20 cellular contexts compared by ENCODE assay signal in genomic region chr5:50749873-50750272, GRCh38.
A peak's percentile ranks its signal among the peaks of the same experiment; 100 is the strongest.
DNase-seq lines count a peak whose midpoint lies in the region; ATAC-seq and TF ChIP-seq lines count a peak whose summit lies in the region.
"Had no signal": no experiment of that assay in that cellular context is flagged by ENCODE, and none has a peak within 500 bp of the region (broad histone marks: within the 10 kb centered on the region; RNA-seq: fewer than 3 reads in every experiment).

No MANE protein-coding gene starts in this region.

- no peaks in the 10 kb centered on the region for H3K9me2 ChIP-seq in DOHH2 (replicated peaks; ENCODE audit: control insufficient read depth, low read length)

- H3K27ac Mint-ChIP-seq in activated CD4-positive, alpha-beta T cell treated with anti-CD3 and anti-CD28 coated beads, Interleukin-2, amount 10 ng/mL, durations not matched to agents 24 days and 14 days, result peak overlapping the region; percentile 3
- peak overlapping the region; percentile 70 for H3K27ac Mint-ChIP-seq in activated CD8-positive, alpha-beta T cell treated with anti-CD3 and anti-CD28 coated beads, Interleukin-2, amount 10 ng/mL, durations not matched to agents 7 days and 5 days
- peak overlapping the region; percentile 35 for H3K27ac Mint-ChIP-seq in memory B cell
- H3K27ac Mint-ChIP-seq: GM23338, type B pancreatic cell had no signal

- H3K36me3 ChIP-seq in DOHH2 (ENCODE audit: control insufficient read depth, low read length), result peaks cover 24% of the 10 kb centered on the region
- H3K36me3 ChIP-seq in brain microvascular endothelial cell (replicated peaks), result no peaks in the 10 kb centered on the region

- no peaks in the 10 kb centered on the region for H4K20me1 ChIP-seq in DOHH2 (ENCODE audit: control insufficient read depth, insufficient read depth, low read depth, low read length)

- H3K27me3 Mint-ChIP-seq in activated CD4-positive, alpha-beta T cell treated with anti-CD3 and anti-CD28 coated beads, Interleukin-2, amount 10 ng/mL, durations not matched to agents 24 days and 14 days, result no peaks in the 10 kb centered on the region
- no peaks in the 10 kb centered on the region for H3K27me3 Mint-ChIP-seq in activated CD8-positive, alpha-beta T cell treated with anti-CD3 and anti-CD28 coated beads, Interleukin-2, amount 10 ng/mL, durations not matched to agents 7 days and 5 days (ENCODE audit: low read depth)
- no peaks in the 10 kb centered on the region for H3K27me3 Mint-ChIP-seq in memory B cell
- H3K27me3 Mint-ChIP-seq: type B pancreatic cell had no signal

- no peaks in the 10 kb centered on the region for H3K9me3 Mint-ChIP-seq in activated CD4-positive, alpha-beta T cell treated with anti-CD3 and anti-CD28 coated beads, Interleukin-2, amount 10 ng/mL, durations not matched to agents 24 days and 14 days
- H3K9me3 Mint-ChIP-seq in activated CD8-positive, alpha-beta T cell treated with anti-CD3 and anti-CD28 coated beads, Interleukin-2, amount 10 ng/mL, durations not matched to agents 7 days and 5 days (ENCODE audit: insufficient read depth), result no peaks in the 10 kb centered on the region
- peaks cover 2% of the 10 kb centered on the region for H3K9me3 Mint-ChIP-seq in memory B cell
- H3K9me3 Mint-ChIP-seq: GM23338, type B pancreatic cell had no signal

- CTCF ChIA-PET in activated CD8-positive, alpha-beta T cell treated with anti-CD3 and anti-CD28 coated beads, Interleukin-2, amount 10 ng/mL, durations not matched to agents 7 days and 5 days (lab: Charles Lee), result interaction anchor here (1.3 to 1.9 kb wide), 2 partner anchors 9 to 309 kb away, joined by 3 to 5 read pairs; partner anchors contain the start of gene EMB

- peaks cover 16% of the 10 kb centered on the region for H3K36me3 Mint-ChIP-seq in activated CD4-positive, alpha-beta T cell treated with anti-CD3 and anti-CD28 coated beads, Interleukin-2, amount 10 ng/mL, durations not matched to agents 24 days and 14 days (ENCODE audit: low read depth)
- H3K36me3 Mint-ChIP-seq in activated CD8-positive, alpha-beta T cell treated with anti-CD3 and anti-CD28 coated beads, Interleukin-2, amount 10 ng/mL, durations not matched to agents 7 days and 5 days (ENCODE audit: low read depth), result peaks cover 39% of the 10 kb centered on the region
- H3K36me3 Mint-ChIP-seq in memory B cell, result peaks cover 12% of the 10 kb centered on the region
- H3K36me3 Mint-ChIP-seq: type B pancreatic cell had no signal

- no peak for DNase-seq in activated CD4-positive, alpha-beta T cell treated with anti-CD3 and anti-CD28 coated beads, Interleukin-2, amount 10 ng/mL, durations not matched to agents 24 days and 14 days
- DNase-seq in activated CD4-positive, alpha-beta T cell treated with anti-CD3 and anti-CD28 coated beads for 1 hour, result no peak
- no peak for DNase-seq in activated CD8-positive, alpha-beta T cell treated with anti-CD3 and anti-CD28 coated beads, Interleukin-2, amount 10 ng/mL, durations not matched to agents 7 days and 5 days
- DNase-seq in memory B cell (ENCODE audit: low spot score in 2 of 2) (no peak), brain microvascular endothelial cell (no peak), OCI-M1 (lab: John Stamatoyannopoulos, UW) (no peak)
- DNase-seq: 8988T; amniotic stem cell; EL; glutamatergic neuron; NCI-H1105; NCI-H2029 treated with DMSO at 0.1 percent for 48 hours; NCI-H82; retina; SIG-M5; stimulated activated CD4-positive, alpha-beta T cell treated with anti-CD3 and anti-CD28 coated beads, Interleukin-12 subunit alpha, Interleukin-12 subunit beta, amount 100 ng/mL, for 4 hours had no signal

- H3K27me3 ChIP-seq in DOHH2 (ENCODE audit: control insufficient read depth, low read length), result no peaks in the 10 kb centered on the region
- no peaks in the 10 kb centered on the region for H3K27me3 ChIP-seq in brain microvascular endothelial cell (replicated peaks)

- intact Hi-C loops in activated CD4-positive, alpha-beta T cell treated with anti-CD3 and anti-CD28 coated beads, Interleukin-2, amount 10 ng/mL, durations not matched to agents 24 days and 14 days (cut with micrococcal nuclease), result loop anchor here (2.0 to 5.0 kb wide), 3 partner anchors 248 to 425 kb away; partner anchors contain the start of gene EMB

- ATAC-seq in activated CD8-positive, alpha-beta T cell treated with anti-CD3 and anti-CD28 coated beads, Interleukin-2, amount 10 ng/mL, durations not matched to agents 7 days and 5 days, result peak; percentile 35
- ATAC-seq in memory B cell (ENCODE audit: low read depth) (no peak), GM21723 (IDR thresholded peaks at IDR 0.05; ENCODE audit: unreplicated experiment) (no peak)
- ATAC-seq: GM23338 had no signal

- H3F3A ChIP-seq in DOHH2 (ENCODE audit: control insufficient read depth, insufficient read depth), result peaks cover 6% of the 10 kb centered on the region; the same call in 1 of the 2 replicates

- TF ChIP-seq CTCF in DOHH2 (IDR thresholded peaks at IDR 0.05; ENCODE audit: low read depth, low read length, poor library complexity, severe bottlenecking), result no peak
- no peak for TF ChIP-seq CTCF in brain microvascular endothelial cell (IDR thresholded peaks at IDR 0.05; ENCODE audit: low read depth, low read length, missing control alignments)

- POLR2A ChIA-PET in activated CD8-positive, alpha-beta T cell treated with anti-CD3 and anti-CD28 coated beads, Interleukin-2, amount 10 ng/mL, durations not matched to agents 7 days and 5 days (lab: Charles Lee), result interaction anchor here (0.8 kb wide), 1 partner anchor 82 kb away, joined by 3 read pairs; no protein-coding TSS in a partner anchor

- H3K4me3 ChIP-seq in DOHH2 (ENCODE audit: low read length) (peak overlapping the region; percentile 9; the same call in 1 of the 2 replicates), brain microvascular endothelial cell (ENCODE audit: low read depth, low read length) (no peak overlapping the region)
- H3K4me3 ChIP-seq: GM23338 had no signal

- peaks cover 34% of the 10 kb centered on the region for H3K4me1 Mint-ChIP-seq in activated CD4-positive, alpha-beta T cell treated with anti-CD3 and anti-CD28 coated beads, Interleukin-2, amount 10 ng/mL, durations not matched to agents 24 days and 14 days
- peaks cover 47% of the 10 kb centered on the region for H3K4me1 Mint-ChIP-seq in activated CD8-positive, alpha-beta T cell treated with anti-CD3 and anti-CD28 coated beads, Interleukin-2, amount 10 ng/mL, durations not matched to agents 7 days and 5 days (ENCODE audit: low read depth)
- peaks cover 14% of the 10 kb centered on the region for H3K4me1 Mint-ChIP-seq in memory B cell

- peak overlapping the region; percentile 21 for H3K4me3 Mint-ChIP-seq in activated CD4-positive, alpha-beta T cell treated with anti-CD3 and anti-CD28 coated beads, Interleukin-2, amount 10 ng/mL, durations not matched to agents 24 days and 14 days
- peak overlapping the region; percentile 28 for H3K4me3 Mint-ChIP-seq in activated CD8-positive, alpha-beta T cell treated with anti-CD3 and anti-CD28 coated beads, Interleukin-2, amount 10 ng/mL, durations not matched to agents 7 days and 5 days
- H3K4me3 Mint-ChIP-seq in memory B cell, result no peak overlapping the region
- H3K4me3 Mint-ChIP-seq: GM23338, type B pancreatic cell had no signal

- H3K79me2 ChIP-seq in DOHH2 (ENCODE audit: control insufficient read depth, low read length), result peaks cover 56% of the 10 kb centered on the region

- H3K27ac ChIP-seq in DOHH2 (ENCODE audit: low read depth, low read length) (peak overlapping the region; percentile 40), brain microvascular endothelial cell (no peak overlapping the region)

- in situ Hi-C loops in brain microvascular endothelial cell (cut with HindIII; ENCODE audit: low pct_ligation_motif_present, low sequenced_read_pairs), result no loop called here

- H3K4me2 ChIP-seq in DOHH2 (ENCODE audit: low read length), result peak overlapping the region; percentile 48
- H3K4me2 ChIP-seq: GM23338 had no signal

- no peaks in the 10 kb centered on the region for H3K9me3 ChIP-seq in DOHH2 (ENCODE audit: control insufficient read depth, insufficient read depth, low read length)

- H3K4me1 ChIP-seq in DOHH2 (ENCODE audit: control insufficient read depth, low read length), result peaks cover 31% of the 10 kb centered on the region

Comparison
In these comparisons a context has a peak if more than half of its experiments do, and no peak if none do; other contexts are left out.
1. H3K27ac Mint-ChIP-seq: peak in every context shown above with its lines; median percentile 70 in activated CD8-positive, alpha-beta T cell treated with anti-CD3 and anti-CD28 coated beads, Interleukin-2, amount 10 ng/mL, durations not matched to agents 7 days and 5 days; 35 in memory B cell; 3 in activated CD4-positive, alpha-beta T cell treated with anti-CD3 and anti-CD28 coated beads, Interleukin-2, amount 10 ng/mL, durations not matched to agents 24 days and 14 days.